8 cellular contexts compared by ENCODE assay signal in genomic region chr9:34992376-34992951, GRCh38. TPM values are rescaled to one million over a fixed set of nuclear protein-coding genes. Genes with fewer than 3 reads are reported as not detected.
DNase-seq lines count a peak whose midpoint lies in the region; ATAC-seq and TF ChIP-seq lines count a peak whose summit lies in the region.

No MANE protein-coding gene starts in this region.

- H3K9me3 ChIP-seq in HUES6 (ENCODE audit: control insufficient read depth, insufficient read depth, low read depth, low read length): no peaks in the 10 kb centered on the region

- peaks cover 30% of the 10 kb centered on the region for H3K36me3 ChIP-seq in HUES6 (ENCODE audit: control insufficient read depth, insufficient read depth, low read length)

- TF ChIP-seq CTCF in fibroblast of villous mesenchyme (IDR thresholded peaks at IDR 0.05; ENCODE audit: insufficient read depth, low read depth, low read length): no peak

- H3K4me3 ChIP-seq in HUES6 (ENCODE audit: low read depth, low read length) (peak overlapping the region; percentile 42), fibroblast of villous mesenchyme (ENCODE audit: low read depth, low read length) (no peak overlapping the region)

- peaks cover 60% of the 10 kb centered on the region for H3K4me1 ChIP-seq in HUES6 (ENCODE audit: control insufficient read depth, insufficient read depth, low read length)

- peak; percentile 66 for DNase-seq in activated T-cell treated with anti-CD3 and anti-CD28 coated beads for 4 hours
- DNase-seq in fibroblast of villous mesenchyme (ENCODE audit: low read depth): peak; percentile 92
- peak; percentile 91 for DNase-seq in renal cortical epithelial cell (ENCODE audit: low read depth)
- no peak for DNase-seq in NCI-H2081 treated with DMSO at 0.1 percent for 48 hours (lab: John Stamatoyannopoulos, UW)
- no peak for DNase-seq in cerebellar nuclear complex (lab: John Stamatoyannopoulos, UW)
- no peak for DNase-seq in NCI-H2029 (lab: John Stamatoyannopoulos, UW)

- no peak for ATAC-seq in GM21381 (IDR thresholded peaks at IDR 0.05; ENCODE audit: unreplicated experiment)

- H3K27ac ChIP-seq in HUES6 (ENCODE audit: low read depth, low read length): peak overlapping the region; percentile 88

- H3K9ac ChIP-seq in HUES6 (ENCODE audit: low read length): peak overlapping the region; percentile 83

- H3K27me3 ChIP-seq in HUES6 (ENCODE audit: control insufficient read depth, insufficient read depth, low read length): no peaks in the 10 kb centered on the region

RNA-seq across cellular contexts. Expression of gene DNAJB5, which starts 2.9 kb away (rescaled TPM):
- total RNA-seq in fibroblast of villous mesenchyme: 16.1 and 18.1 TPM in 2 replicates
- total RNA-seq in renal cortical epithelial cell: 8.7 and 13.4 TPM in 2 replicates

RNA-seq across cellular contexts. Expression of gene PHF24, which starts 34.4 kb away (rescaled TPM):
- total RNA-seq in fibroblast of villous mesenchyme: not detected in 2 replicates
- under 0.01 TPM in 1 of 2 replicates, not detected in the other for total RNA-seq in renal cortical epithelial cell

Comparison
In these comparisons a context has a peak if more than half of its experiments do, and no peak if none do; other contexts are left out.
1. DNase-seq: peak in activated T-cell treated with anti-CD3 and anti-CD28 coated beads for 4 hours (single experiment), fibroblast of villous mesenchyme (single experiment) and renal cortical epithelial cell (single experiment); none in NCI-H2081 treated with DMSO at 0.1 percent for 48 hours (single experiment), cerebellar nuclear complex (0 of 2) and NCI-H2029 (single experiment).